ENCODE assay signal across 24 cellular contexts in the genomic region with DNA sequence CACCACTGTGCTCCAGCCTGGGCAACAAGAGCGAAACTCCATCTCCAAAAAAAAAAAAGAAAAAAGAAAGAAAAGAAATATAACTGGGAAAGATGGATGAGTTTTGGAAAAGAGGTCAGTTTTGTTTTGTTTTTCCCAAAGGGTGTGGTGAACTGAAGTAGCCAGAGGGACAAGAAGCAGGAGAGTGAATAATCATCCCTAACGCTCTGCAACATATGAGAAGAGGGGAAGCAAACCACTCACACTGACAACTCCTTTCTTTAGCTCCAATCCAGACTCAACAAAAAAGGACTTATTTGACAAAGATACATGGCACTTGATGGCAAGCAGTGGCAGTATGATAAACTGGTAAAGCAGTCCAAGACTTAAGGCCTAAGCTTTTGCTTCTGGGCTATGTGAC.
"Had no signal": no experiment of that assay in that cellular context is flagged by ENCODE, and none has a peak within 500 bp of the region (broad histone marks: within the 10 kb centered on the region; RNA-seq: fewer than 3 reads in every experiment).

No MANE protein-coding gene starts in this region.

- H3K4me1 ChIP-seq: colonic mucosa, upper lobe of right lung had no signal

- H3K36me3 Mint-ChIP-seq: activated naive CD8-positive, alpha-beta T cell treated with anti-CD3 and anti-CD28 coated beads for 36 hours; immature natural killer cell; mesothelial cell of epicardium; naive thymus-derived CD8-positive, alpha-beta T cell had no signal

- H3K9me3 Mint-ChIP-seq: activated naive CD8-positive, alpha-beta T cell treated with anti-CD3 and anti-CD28 coated beads for 36 hours; activated T-cell treated with anti-CD3 and anti-CD28 coated beads, Interleukin-2, amount 50 U/mL, for 4 hours; activated T-helper 2 cell treated with anti-CD3 and anti-CD28 coated beads, Interferon-gamma antibody, Interleukin-2, Interleukin-4, amounts not matched to agents 10 μg/mL and 5 μg/mL and 100 μg/mL, durations not matched to agents 14 hours and 24 hours and 36 hours; effector memory CD8-positive, alpha-beta T cell; immature natural killer cell; mesothelial cell of epicardium; naive thymus-derived CD8-positive, alpha-beta T cell had no signal

- H3K9me3 ChIP-seq: colonic mucosa, thyroid gland, upper lobe of right lung had no signal

- H3K27ac ChIP-seq: colonic mucosa, dorsolateral prefrontal cortex, thyroid gland, upper lobe of right lung had no signal

- DNase-seq: activated CD4-positive, alpha-beta T cell treated with anti-CD3 and anti-CD28 coated beads for 4 hours; activated CD4-positive, alpha-beta T cell treated with anti-CD3 and anti-CD28 coated beads, Interleukin-2, amount 50 U/mL, for 48 hours; activated CD4-positive, CD25-positive, alpha-beta regulatory T cell; activated CD8-positive, alpha-beta memory T cell treated with anti-CD3 and anti-CD28 coated beads, Interleukin-2, amount 50 U/mL, for 48 hours; activated naive CD4-positive, alpha-beta T cell treated with Interleukin-2 at 50 U/mL for 16 hours; activated naive CD8-positive, alpha-beta T cell treated with anti-CD3 and anti-CD28 coated beads for 36 hours; activated T-cell treated with anti-CD3 and anti-CD28 coated beads, Interleukin-2, amount 50 U/mL, for 4 hours; colonic mucosa; dorsolateral prefrontal cortex; effector memory CD8-positive, alpha-beta T cell; immature natural killer cell; naive thymus-derived CD8-positive, alpha-beta T cell; retina; stimulated activated CD4-positive, alpha-beta T cell treated with anti-CD3 and anti-CD28 coated beads, Interleukin-2, amount 100 ng/mL, for 48 hours; stimulated activated naive CD4-positive, alpha-beta T cell treated with Interleukin-2 at 50 U/mL for 16 hours; T-helper 17 cell; upper lobe of right lung had no signal

- H3K4me3 ChIP-seq: colonic mucosa, dorsolateral prefrontal cortex, lung, thyroid gland, upper lobe of right lung had no signal

- H3K27me3 Mint-ChIP-seq: activated naive CD8-positive, alpha-beta T cell treated with anti-CD3 and anti-CD28 coated beads for 36 hours; effector memory CD8-positive, alpha-beta T cell; progenitor cell of endocrine pancreas; T-helper 17 cell had no signal

- H3K36me3 ChIP-seq: colonic mucosa, thyroid gland, upper lobe of right lung had no signal

- H3K4me3 Mint-ChIP-seq: activated naive CD8-positive, alpha-beta T cell treated with anti-CD3 and anti-CD28 coated beads for 36 hours; activated T-cell treated with anti-CD3 and anti-CD28 coated beads, Interleukin-2, amount 50 U/mL, for 4 hours; effector memory CD8-positive, alpha-beta T cell; immature natural killer cell; mesothelial cell of epicardium; naive thymus-derived CD8-positive, alpha-beta T cell; T-helper 17 cell had no signal

- ATAC-seq: activated T-cell treated with anti-CD3 and anti-CD28 coated beads, Interleukin-2, amount 50 U/mL, for 4 hours; effector memory CD8-positive, alpha-beta T cell; esophagus mucosa; left lobe of liver; naive thymus-derived CD8-positive, alpha-beta T cell; T-helper 17 cell had no signal

- H3K27ac Mint-ChIP-seq: activated naive CD8-positive, alpha-beta T cell treated with anti-CD3 and anti-CD28 coated beads for 36 hours; activated T-helper 2 cell treated with anti-CD3 and anti-CD28 coated beads, Interferon-gamma antibody, Interleukin-2, Interleukin-4, amounts not matched to agents 10 μg/mL and 5 μg/mL and 100 μg/mL, durations not matched to agents 14 hours and 24 hours and 36 hours; effector memory CD8-positive, alpha-beta T cell; immature natural killer cell; mesothelial cell of epicardium; naive thymus-derived CD8-positive, alpha-beta T cell; progenitor cell of endocrine pancreas; T-helper 17 cell had no signal

- H3K4me1 Mint-ChIP-seq: activated naive CD8-positive, alpha-beta T cell treated with anti-CD3 and anti-CD28 coated beads for 36 hours; immature natural killer cell; naive thymus-derived CD8-positive, alpha-beta T cell had no signal

- H3K27me3 ChIP-seq: colonic mucosa, dorsolateral prefrontal cortex, thyroid gland, upper lobe of right lung had no signal
